Comparison of ENCODE assay signal across 17 cellular contexts in genomic region chr5:57736716-57737115, GRCh38.
DNase-seq lines count a peak whose midpoint lies in the region; ATAC-seq, FAIRE-seq and TF ChIP-seq lines count a peak whose summit lies in the region.
"Had no signal": no experiment of that assay in that cellular context is flagged by ENCODE, and none has a peak within 500 bp of the region (broad histone marks: within the 10 kb centered on the region; RNA-seq: fewer than 3 reads in every experiment).

No MANE protein-coding gene starts in this region.

- H3K14ac ChIP-seq in H9 (ENCODE audit: insufficient read depth, low read length), result no peak overlapping the region

- no peak overlapping the region for H3K18ac ChIP-seq in H9 (ENCODE audit: insufficient read length, low read depth, low read length)

- H3K4me2 ChIP-seq in HCT116 (ENCODE audit: low read length), result peak overlapping the region; percentile 82
- peak overlapping the region; percentile 58 for H3K4me2 ChIP-seq in astrocyte (ENCODE audit: low read length)
- H3K4me2 ChIP-seq in H9 (ENCODE audit: insufficient read depth, insufficient read length, low read length), result no peak overlapping the region
- H3K4me2 ChIP-seq: BLaER1 treated with 17β-estradiol and CSF1 and Interleukin-3, amounts not matched to agents 10 nM and 100 nM had no signal

- no peaks in the 10 kb centered on the region for H3K36me3 Mint-ChIP-seq in astrocyte (ENCODE audit: low read depth, unreplicated experiment)
- H3K36me3 Mint-ChIP-seq in H9 (ENCODE audit: insufficient read depth in 1 of 3, low read depth in 3 of 3), result no peaks in the 10 kb centered on the region
- H3K36me3 Mint-ChIP-seq: activated naive CD4-positive, alpha-beta T cell treated with anti-CD3 and anti-CD28 coated beads, Interleukin-2, amount 10 ng/mL, durations not matched to agents 7 days and 5 days; naive B cell had no signal

- H3K27me3 Mint-ChIP-seq in astrocyte (ENCODE audit: low read depth, unreplicated experiment) (no peaks in the 10 kb centered on the region), H9 (ENCODE audit: low read depth) (no peaks in the 10 kb centered on the region)

- H4K91ac ChIP-seq in H9 (ENCODE audit: insufficient read length, low read depth, low read length), result no peak overlapping the region

- no peak for TF ChIP-seq POLR2A in HCT116 (IDR thresholded peaks at IDR 0.05; ENCODE audit: borderline replicate concordance, extremely low read depth, insufficient read depth, insufficient read length)
- no peak for TF ChIP-seq POLR2A in GM12891 (IDR thresholded peaks at IDR 0.05; ENCODE audit: low read depth, low read length)
- TF ChIP-seq POLR2A in sigmoid colon (IDR thresholded peaks at IDR 0.05), result no peak

- H3K27ac Mint-ChIP-seq in astrocyte (ENCODE audit: unreplicated experiment), result peak overlapping the region; percentile 92
- H3K27ac Mint-ChIP-seq in H9, result peak overlapping the region in 1 of 3 experiments; percentile 58; a peak in 1 of 7 replicates
- H3K27ac Mint-ChIP-seq: activated naive CD4-positive, alpha-beta T cell treated with anti-CD3 and anti-CD28 coated beads, Interleukin-2, amount 10 ng/mL, durations not matched to agents 7 days and 5 days had no signal

- POLR2A ChIA-PET in HCT116 (lab: Charles Lee), result interaction anchor here (0.6 kb wide), 1 partner anchor 102 kb away, joined by 3 read pairs; no protein-coding TSS in a partner anchor

- DNase-seq in HCT116 (ENCODE audit: low read depth, low spot score), result no peak
- no peak for DNase-seq in astrocyte (ENCODE audit: low read depth)
- DNase-seq in inferior parietal cortex (ENCODE audit: extremely low spot score), result peak; percentile 53
- DNase-seq in posterior cingulate gyrus, result peak; percentile 8 to 92 (median 48)
- DNase-seq in GM12891 (ENCODE audit: insufficient read length, low spot score), result no peak
- DNase-seq in H9, result no peak
- DNase-seq in sigmoid colon, result no peak
- DNase-seq: activated naive CD4-positive, alpha-beta T cell treated with anti-CD3 and anti-CD28 coated beads, Interleukin-2, amount 10 ng/mL, durations not matched to agents 7 days and 5 days; activated T-cell treated with anti-CD3 and anti-CD28 coated beads, Interleukin-2, amount 50 U/mL, for 1 hour; left colon; naive B cell; NCI-H2029 treated with DMSO at 0.1 percent for 48 hours; NCI-H526 had no signal

- no peaks in the 10 kb centered on the region for H3K23me2 ChIP-seq in H9 (ENCODE audit: insufficient read length, low read depth, low read length, poor library complexity, severe bottlenecking)

- H3K23ac ChIP-seq in H9 (ENCODE audit: insufficient read length, low read depth, low read length), result no peak overlapping the region

- no peaks in the 10 kb centered on the region for H3K9me2 ChIP-seq in HCT116 (ENCODE audit: insufficient read depth)

- H3K56ac ChIP-seq in H9 (ENCODE audit: insufficient read length, low read depth, low read length), result no peak overlapping the region

- H3K9me3 ChIP-seq in HCT116 (ENCODE audit: control insufficient read depth in 1 of 2, insufficient read depth in 1 of 2, low read depth in 1 of 2, low read length in 2 of 2), result no peaks in the 10 kb centered on the region
- no peaks in the 10 kb centered on the region for H3K9me3 ChIP-seq in astrocyte (ENCODE audit: insufficient read depth, low read depth, low read length)
- no peaks in the 10 kb centered on the region for H3K9me3 ChIP-seq in H9 (ENCODE audit: control insufficient read depth, low read depth, low read length)
- no peaks in the 10 kb centered on the region for H3K9me3 ChIP-seq in sigmoid colon
- H3K9me3 ChIP-seq: BLaER1 treated with 17β-estradiol and CSF1 and Interleukin-3, amounts not matched to agents 10 nM and 100 nM; right atrium auricular region had no signal

- H3K9ac ChIP-seq in HCT116 (ENCODE audit: low read length) (peak overlapping the region; percentile 55), astrocyte (ENCODE audit: low read length) (peak overlapping the region; percentile 72), H9 (ENCODE audit: extremely low read depth, insufficient read length, low read length) (no peak overlapping the region)
- H3K9ac ChIP-seq: BLaER1 treated with 17β-estradiol and CSF1 and Interleukin-3, amounts not matched to agents 10 nM and 100 nM had no signal

- no peaks in the 10 kb centered on the region for H3K9me3 Mint-ChIP-seq in astrocyte (ENCODE audit: unreplicated experiment)
- no peaks in the 10 kb centered on the region for H3K9me3 Mint-ChIP-seq in H9
- H3K9me3 Mint-ChIP-seq: activated naive CD4-positive, alpha-beta T cell treated with anti-CD3 and anti-CD28 coated beads, Interleukin-2, amount 10 ng/mL, durations not matched to agents 7 days and 5 days; naive B cell had no signal

- H3T11ph ChIP-seq in H9 (ENCODE audit: low read length), result no peak overlapping the region

- RAD21 ChIA-PET in HCT116 (lab: Charles Lee; ENCODE audit: low non-redundant PET in 1 of 2, low total read pairs in 2 of 2, uncharacterized antibody in 2 of 2, unreplicated experiment in 2 of 2), result no interaction called here

- H3K4me3 Mint-ChIP-seq in astrocyte (ENCODE audit: unreplicated experiment), result no peak overlapping the region
- H3K4me3 Mint-ChIP-seq in H9, result no peak overlapping the region
- H3K4me3 Mint-ChIP-seq: activated naive CD4-positive, alpha-beta T cell treated with anti-CD3 and anti-CD28 coated beads, Interleukin-2, amount 10 ng/mL, durations not matched to agents 7 days and 5 days; naive B cell had no signal

- H3K4me1 Mint-ChIP-seq in astrocyte (ENCODE audit: low read depth, unreplicated experiment) (peaks cover 46% of the 10 kb centered on the region), H9 (peaks cover 14 to 27% of the 10 kb centered on the region in 2 experiments)
- H3K4me1 Mint-ChIP-seq: activated naive CD4-positive, alpha-beta T cell treated with anti-CD3 and anti-CD28 coated beads, Interleukin-2, amount 10 ng/mL, durations not matched to agents 7 days and 5 days; naive B cell had no signal

- intact Hi-C loops in HCT116 (cut with micrococcal nuclease) (no loop called here), posterior cingulate gyrus (cut with DNase I) (no loop called here), sigmoid colon (cut with DNase I) (no loop called here)

- H2AK5ac ChIP-seq in H9 (ENCODE audit: insufficient read length, low read length), result no peak overlapping the region

- H3K79me2 ChIP-seq in HCT116 (ENCODE audit: insufficient read depth, low read length) (no peaks in the 10 kb centered on the region), astrocyte (ENCODE audit: insufficient read depth, low read length) (no peaks in the 10 kb centered on the region), H9 (ENCODE audit: insufficient read depth, low read length) (no peaks in the 10 kb centered on the region)

- H3K27me3 ChIP-seq in HCT116 (ENCODE audit: insufficient read depth, low read length), result no peaks in the 10 kb centered on the region
- no peaks in the 10 kb centered on the region for H3K27me3 ChIP-seq in astrocyte (ENCODE audit: insufficient read depth, low read length)
- H3K27me3 ChIP-seq in H9 (ENCODE audit: insufficient read depth, low read length), result no peaks in the 10 kb centered on the region
- no peaks in the 10 kb centered on the region for H3K27me3 ChIP-seq in sigmoid colon
- H3K27me3 ChIP-seq: BLaER1 treated with 17β-estradiol and CSF1 and Interleukin-3, amounts not matched to agents 10 nM and 100 nM; right atrium auricular region had no signal

- ATAC-seq in HCT116, result no peak
- ATAC-seq in HG03045 (IDR thresholded peaks at IDR 0.05; ENCODE audit: unreplicated experiment), result no peak
- ATAC-seq: left colon had no signal

- WGBS in H9 (ENCODE audit: extremely low coverage, insufficient read length, low lambda C conversion rate), result no CpG with 5 or more reads among the region's 4 CpGs
- 83 to 85% methylated on average over 4 of the region's 4 CpGs for WGBS in sigmoid colon, 2 donors

- TF ChIP-seq RAD21 in HCT116 (IDR thresholded peaks at IDR 0.05; ENCODE audit: low read depth), result no peak

- H4K8ac ChIP-seq in H9 (replicated peaks; ENCODE audit: insufficient read length, low read depth, low read length), result no peak overlapping the region

- H2BK15ac ChIP-seq in H9 (ENCODE audit: low read depth, low read length), result no peak overlapping the region

- no peak overlapping the region for H2BK12ac ChIP-seq in H9 (ENCODE audit: insufficient read length, low read depth, low read length)

- H2BK5ac ChIP-seq in H9 (ENCODE audit: insufficient read length, low read length), result no peak overlapping the region

- H4K5ac ChIP-seq in H9 (ENCODE audit: insufficient read length, low read depth, low read length), result no peak overlapping the region

- H3K4me3 ChIP-seq in HCT116 (replicated peaks in 1 of 2; ENCODE audit: low read depth in 1 of 2, low read length in 2 of 2) (no peak overlapping the region), astrocyte (ENCODE audit: insufficient read depth, low read depth, low read length) (no peak overlapping the region), sigmoid colon (no peak overlapping the region)
- H3K4me3 ChIP-seq: BLaER1 treated with 17β-estradiol and CSF1 and Interleukin-3, amounts not matched to agents 10 nM and 100 nM; right atrium auricular region had no signal

- H3K27ac ChIP-seq in HCT116 (ENCODE audit: low read depth, low read length) (peak overlapping the region; percentile 63; the same call in 1 of the 2 replicates), astrocyte (ENCODE audit: low read depth, low read length) (peak overlapping the region; percentile 96), H9 (ENCODE audit: insufficient read length, low read depth, low read length) (no peak overlapping the region), sigmoid colon (peak overlapping the region in 2 of 4 donors; percentile 1 to 3)
- H3K27ac ChIP-seq: BLaER1 treated with 17β-estradiol and CSF1 and Interleukin-3, amounts not matched to agents 10 nM and 100 nM had no signal

- TF ChIP-seq CTCF in HCT116 (IDR thresholded peaks at IDR 0.05 in 2 of 3, conservative IDR thresholded peaks at IDR 0.05 in 1 of 3; ENCODE audit: borderline replicate concordance in 1 of 3, insufficient read depth in 1 of 3, low read depth in 2 of 3, low read length in 2 of 3) (no peak), astrocyte (IDR thresholded peaks at IDR 0.05; ENCODE audit: insufficient read depth, low read depth, low read length) (no peak), H9 (conservative IDR thresholded peaks at IDR 0.05) (no peak), sigmoid colon (IDR thresholded peaks at IDR 0.05) (no peak)

- FAIRE-seq in astrocyte (lab: Jason Lieb, UNC) (peak; percentile 32), GM12891 (lab: Jason Lieb, UNC) (no peak)
- FAIRE-seq: TTC549 had no signal

- no peak overlapping the region for H2BK120ac ChIP-seq in H9 (ENCODE audit: low read depth, low read length, poor library complexity, severe bottlenecking)

- no peaks in the 10 kb centered on the region for H3K79me1 ChIP-seq in H9 (ENCODE audit: insufficient read depth, low read depth, low read length, poor library complexity, severe bottlenecking)

- CTCF ChIA-PET in HCT116 (lab: Charles Lee), result no interaction called here

- peak overlapping the region; percentile 87 for H2AFZ ChIP-seq in HCT116 (ENCODE audit: low read depth, low read length, poor library complexity, severe bottlenecking)
- peak overlapping the region; percentile 8 for H2AFZ ChIP-seq in astrocyte (ENCODE audit: low read depth, low read length)
- no peak overlapping the region for H2AFZ ChIP-seq in H9 (ENCODE audit: low read length)

- no TSS peak for BruUV-seq in HCT116 (replicated peaks; lab: Mats Ljungman, UMichigan)

- H3K36me3 ChIP-seq in HCT116 (ENCODE audit: control insufficient read depth in 1 of 2, insufficient read depth in 2 of 2, low read length in 2 of 2), result no peaks in the 10 kb centered on the region
- H3K36me3 ChIP-seq in astrocyte (ENCODE audit: insufficient read depth, low read length), result no peaks in the 10 kb centered on the region
- no peaks in the 10 kb centered on the region for H3K36me3 ChIP-seq in sigmoid colon
- H3K36me3 ChIP-seq: BLaER1 treated with 17β-estradiol and CSF1 and Interleukin-3, amounts not matched to agents 10 nM and 100 nM; right atrium auricular region had no signal

- TF ChIP-seq EP300 in sigmoid colon (IDR thresholded peaks at IDR 0.05), result no peak

- H3K4me1 ChIP-seq in HCT116 (ENCODE audit: control insufficient read depth in 1 of 2, insufficient read depth in 2 of 2, low read length in 2 of 2) (peaks cover 27 to 62% of the 10 kb centered on the region in 2 experiments), astrocyte (ENCODE audit: insufficient read depth, low read length) (peaks cover 20% of the 10 kb centered on the region), H9 (ENCODE audit: insufficient read depth, low read length) (peaks cover 3% of the 10 kb centered on the region; the same call in 1 of the 2 replicates), sigmoid colon (no peaks in the 10 kb centered on the region)
- H3K4me1 ChIP-seq: BLaER1 treated with 17β-estradiol and CSF1 and Interleukin-3, amounts not matched to agents 10 nM and 100 nM had no signal

- H4K20me1 ChIP-seq in HCT116 (ENCODE audit: insufficient read depth), result no peaks in the 10 kb centered on the region
- no peaks in the 10 kb centered on the region for H4K20me1 ChIP-seq in astrocyte (ENCODE audit: insufficient read depth, low read length)
- H4K20me1 ChIP-seq in H9 (ENCODE audit: control insufficient read depth, insufficient read depth, insufficient read length), result no peaks in the 10 kb centered on the region
- H4K20me1 ChIP-seq: BLaER1 treated with 17β-estradiol and CSF1 and Interleukin-3, amounts not matched to agents 10 nM and 100 nM had no signal

- H2BK20ac ChIP-seq in H9 (ENCODE audit: low read depth, low read length, poor library complexity, severe bottlenecking), result no peak overlapping the region

- H3K4ac ChIP-seq in H9 (ENCODE audit: low read depth, low read length), result no peak overlapping the region

Comparison
In these comparisons a context has a peak if more than half of its experiments do, and no peak if none do; other contexts are left out.
1. DNase-seq: peak in inferior parietal cortex (single experiment) and posterior cingulate gyrus (10 of 10); none in HCT116 (single experiment), astrocyte (single experiment), GM12891 (single experiment), H9 (single experiment) and sigmoid colon (single experiment).